Comparison of ENCODE assay signal across 9 cellular contexts in the genomic region with DNA sequence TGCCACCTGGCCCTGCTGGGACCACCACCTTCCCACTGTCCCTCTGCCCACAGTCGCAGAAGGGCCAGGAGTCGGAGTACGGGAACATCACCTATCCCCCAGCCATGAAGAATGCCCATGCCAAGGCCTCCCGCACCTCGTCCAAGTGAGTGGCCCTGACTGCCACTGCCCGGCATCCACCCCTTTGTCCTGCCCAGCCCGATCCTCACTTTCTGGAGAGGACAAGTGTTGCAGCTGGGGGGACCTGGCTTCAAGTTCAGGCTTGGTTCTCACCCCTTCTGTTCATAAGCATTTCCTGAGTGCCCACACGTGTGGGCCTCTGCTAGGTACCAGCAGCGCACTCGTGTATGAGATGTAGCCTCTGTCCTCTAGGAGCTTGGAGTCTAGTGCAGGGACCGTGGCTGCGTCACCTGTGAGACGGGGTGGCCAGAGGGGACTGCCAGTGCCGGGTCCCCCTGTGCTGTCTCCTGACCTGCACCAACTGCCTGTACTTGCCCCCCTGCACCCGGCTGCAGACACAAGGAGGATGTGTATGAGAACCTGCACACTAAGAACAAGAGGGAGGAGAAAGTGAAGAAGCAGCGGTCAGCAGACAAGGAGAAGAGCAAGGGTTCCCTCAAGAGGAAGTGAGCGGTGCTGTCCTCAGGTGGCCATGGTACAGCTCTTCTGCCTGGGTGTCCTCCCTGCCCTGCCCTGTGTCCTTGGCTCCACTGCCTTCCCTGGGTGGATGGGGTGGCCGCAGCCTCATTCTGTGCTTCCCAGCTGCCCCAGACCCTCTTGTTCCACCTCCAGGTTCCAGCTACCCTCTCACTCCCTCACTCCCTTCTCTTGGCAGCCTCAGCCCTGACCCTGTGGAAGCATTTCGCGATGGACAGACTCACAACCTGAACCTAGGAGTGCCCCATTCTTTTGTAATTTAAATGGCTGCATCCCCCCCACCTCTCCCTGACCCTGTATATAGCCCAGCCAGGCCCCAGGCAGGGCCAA. TPM values are rescaled to one million over a fixed set of nuclear protein-coding genes. Genes with fewer than 3 reads are reported as not detected.
DNase-seq lines count a peak whose midpoint lies in the region; ATAC-seq and TF ChIP-seq lines count a peak whose summit lies in the region.
"Had no signal": no experiment of that assay in that cellular context is flagged by ENCODE, and none has a peak within 500 bp of the region (broad histone marks: within the 10 kb centered on the region; RNA-seq: fewer than 3 reads in every experiment).

No MANE protein-coding gene starts in this region.

- no peak overlapping the region for H3K4me3 Mint-ChIP-seq in mesothelial cell of epicardium

- in situ Hi-C loops in gastrocnemius medialis (cut with MboI; ENCODE audit: low sequenced_read_pairs in 4 of 4) = no loop called here

- no peaks in the 10 kb centered on the region for H3K36me3 Mint-ChIP-seq in mesothelial cell of epicardium

- no peak overlapping the region for H3K27ac Mint-ChIP-seq in mesothelial cell of epicardium

- H3K9ac ChIP-seq in SK-N-MC (ENCODE audit: insufficient read length) = peak overlapping the region; percentile 73

- no peaks in the 10 kb centered on the region for H3K27me3 ChIP-seq in gastrocnemius medialis

- TF ChIP-seq POLR2A in erythroblast (IDR thresholded peaks at IDR 0.05; ENCODE audit: low read length) (no peak), gastrocnemius medialis (IDR thresholded peaks at IDR 0.05) (no peak)

- peak overlapping the region; percentile 94 for H3K27ac ChIP-seq in SK-N-MC
- peak overlapping the region; percentile 56 to 81 (median 76) for H3K27ac ChIP-seq in gastrocnemius medialis

- H3K4me1 Mint-ChIP-seq in mesothelial cell of epicardium = peaks cover 32% of the 10 kb centered on the region

- H3K27me3 Mint-ChIP-seq in mesothelial cell of epicardium (ENCODE audit: low read depth) = no peaks in the 10 kb centered on the region

- peaks cover 17 to 24% of the 10 kb centered on the region in 2 donors for H3K4me1 ChIP-seq in gastrocnemius medialis

- DNase-seq in AML-193 (lab: John Stamatoyannopoulos, UW) = peak; percentile 28 to 46
- no peak for DNase-seq in SK-N-MC (ENCODE audit: low read depth, low spot score)
- peak; percentile 54 to 59 for DNase-seq in erythroblast (lab: John Stamatoyannopoulos, UW)
- peak in 1 of 2 donors; percentile 29 for DNase-seq in gastrocnemius medialis
- DNase-seq in mesothelial cell of epicardium (ENCODE audit: low spot score in 2 of 2, unreplicated experiment in 2 of 2) = no peak
- DNase-seq in 8988T = no peak

- ATAC-seq in GM21367 (IDR thresholded peaks at IDR 0.05; ENCODE audit: unreplicated experiment) (peak; percentile 25), gastrocnemius medialis (peak; percentile 11 to 24), HG03520 (IDR thresholded peaks at IDR 0.05; ENCODE audit: unreplicated experiment) (no peak)

- TF ChIP-seq CTCF in gastrocnemius medialis (IDR thresholded peaks at IDR 0.05 in 4 of 5, conservative IDR thresholded peaks at IDR 0.05 in 1 of 5) (peak in 1 of 5 experiments; percentile 9), mesothelial cell of epicardium (IDR thresholded peaks at IDR 0.05; ENCODE audit: unreplicated experiment) (no peak)

- H3K9me3 ChIP-seq in SK-N-MC (ENCODE audit: low read depth, low read length) (no peaks in the 10 kb centered on the region), gastrocnemius medialis (no peaks in the 10 kb centered on the region)

- intact Hi-C loops in gastrocnemius medialis (cut with DNase I; ENCODE audit: low total_unique reads) = loop anchor here (1.0 to 5.0 kb wide), 3 partner anchors 16 to 147 kb away; partner anchors contain the start of genes C12orf57, C1RL and SPSB2

- H3K4me3 ChIP-seq in SK-N-MC = no peak overlapping the region
- peak overlapping the region; percentile 16 to 42 (median 24) for H3K4me3 ChIP-seq in gastrocnemius medialis
- H3K4me3 ChIP-seq: lung had no signal

- H3K36me3 ChIP-seq in SK-N-MC (ENCODE audit: insufficient read depth, low read length) (peaks cover 5% of the 10 kb centered on the region), gastrocnemius medialis (peaks cover 0 to 8% of the 10 kb centered on the region in 2 donors)

- no peaks in the 10 kb centered on the region for H3K9me3 Mint-ChIP-seq in mesothelial cell of epicardium

RNA-seq across cellular contexts. Expression of gene PTPN6, which starts 9.4 kb away (rescaled TPM):
- 1 to 10 TPM in 3 of 4 donors, under 1 TPM in 1; 0.87 to 7.6 (median 5.0) TPM for total RNA-seq in gastrocnemius medialis
- 21.6 to 26.2 TPM (median 23.6 TPM) in 3 replicates for total RNA-seq in mesothelial cell of epicardium

RNA-seq across cellular contexts. Expression of gene PHB2, which starts 9.9 kb away (rescaled TPM):
- total RNA-seq in gastrocnemius medialis (100 to 1,000 TPM; 226 to 304 (median 238) TPM), mesothelial cell of epicardium (221 to 229 TPM (median 224 TPM) in 3 replicates)

RNA-seq across cellular contexts. Expression of gene EMG1, which starts 10.1 kb away (rescaled TPM):
- total RNA-seq in gastrocnemius medialis (10 to 100 TPM; 25.8 to 40.6 (median 32.1) TPM), mesothelial cell of epicardium (31.6 to 37.7 TPM (median 33.5 TPM) in 3 replicates)

RNA-seq across cellular contexts. Expression of gene C12orf57, which starts 16.8 kb away (rescaled TPM):
- total RNA-seq in gastrocnemius medialis (100 to 1,000 TPM; 175 to 220 (median 183) TPM), mesothelial cell of epicardium (203 to 215 TPM (median 204 TPM) in 3 replicates)

RNA-seq across cellular contexts. Expression of gene RNU7-1, which starts 17.0 kb away (rescaled TPM):
- total RNA-seq in gastrocnemius medialis (not detected), mesothelial cell of epicardium (not detected in 3 replicates)
- total RNA-seq: lung had no signal

Comparison
In these comparisons a context has a peak if more than half of its experiments do, and no peak if none do; other contexts are left out.
1. DNase-seq: peak in AML-193 (2 of 2) and erythroblast (2 of 2); none in SK-N-MC (single experiment), mesothelial cell of epicardium (0 of 2) and 8988T (single experiment).